In genomic region chr2:70528276-70528675, GRCh38 we compare ENCODE assay signal across 31 cellular contexts.
"Had no signal": no experiment of that assay in that cellular context is flagged by ENCODE, and none has a peak within 500 bp of the region (broad histone marks: within the 10 kb centered on the region; RNA-seq: fewer than 3 reads in every experiment).

No MANE protein-coding gene starts in this region.

- H3K9me3 Mint-ChIP-seq: activated CD4-positive, alpha-beta memory T cell treated with anti-CD3 and anti-CD28 coated beads for 36 hours; activated CD4-positive, alpha-beta T cell treated with anti-CD3 and anti-CD28 coated beads, Interleukin-2, amount 10 ng/mL, durations not matched to agents 24 days and 14 days; activated naive CD4-positive, alpha-beta T cell treated with anti-CD3 and anti-CD28 coated beads, Interleukin-2, amount 10 ng/mL, durations not matched to agents 7 days and 5 days; central memory CD8-positive, alpha-beta T cell; dendritic cell treated with granulocyte-macrophage colony-stimulating factor and Interleukin-4, amounts not matched to agents 40 ng/mL and 50 ng/mL, for 4 days; endodermal cell; T-helper 2 cell treated with Interferon-gamma antibody and Interleukin-4, amounts not matched to agents 5 μg/mL and 100 μg/mL, for 36 hours had no signal

- H3K27ac ChIP-seq: ascending aorta, brain microvascular endothelial cell, coronary artery, dorsolateral prefrontal cortex, esophagus squamous epithelium, gastroesophageal sphincter, heart right ventricle, hepatocyte had no signal

- H3K4me3 Mint-ChIP-seq: activated CD4-positive, alpha-beta memory T cell treated with anti-CD3 and anti-CD28 coated beads for 36 hours; activated CD4-positive, alpha-beta T cell treated with anti-CD3 and anti-CD28 coated beads for 36 hours; activated CD4-positive, alpha-beta T cell treated with anti-CD3 and anti-CD28 coated beads, Interleukin-2, amount 10 ng/mL, durations not matched to agents 24 days and 14 days; activated CD8-positive, alpha-beta memory T cell treated with anti-CD3 and anti-CD28 coated beads, Interleukin-2, amount 10 ng/mL, durations not matched to agents 7 days and 5 days; activated CD8-positive, alpha-beta T cell treated with anti-CD3 and anti-CD28 coated beads, Interleukin-2, amount 10 ng/mL, durations not matched to agents 7 days and 5 days; activated naive CD4-positive, alpha-beta T cell treated with anti-CD3 and anti-CD28 coated beads, Interleukin-2, amount 10 ng/mL, durations not matched to agents 7 days and 5 days; activated naive CD8-positive, alpha-beta T cell treated with anti-CD3 and anti-CD28 coated beads, Interleukin-2, amount 10 ng/mL, durations not matched to agents 7 days and 5 days; activated T-cell treated with anti-CD3 and anti-CD28 coated beads, Interleukin-2, amount 50 U/mL, for 72 hours; central memory CD8-positive, alpha-beta T cell; dendritic cell treated with granulocyte-macrophage colony-stimulating factor and Interleukin-4, amounts not matched to agents 40 ng/mL and 50 ng/mL, for 4 days; endodermal cell; T-helper 17 cell; T-helper 2 cell treated with Interferon-gamma antibody and Interleukin-4, amounts not matched to agents 5 μg/mL and 100 μg/mL, for 36 hours had no signal

- H3K36me3 Mint-ChIP-seq: activated CD4-positive, alpha-beta memory T cell treated with anti-CD3 and anti-CD28 coated beads for 36 hours; activated CD8-positive, alpha-beta memory T cell treated with anti-CD3 and anti-CD28 coated beads, Interleukin-2, amount 10 ng/mL, durations not matched to agents 7 days and 5 days; activated naive CD4-positive, alpha-beta T cell treated with anti-CD3 and anti-CD28 coated beads, Interleukin-2, amount 10 ng/mL, durations not matched to agents 7 days and 5 days had no signal

- H3K27ac Mint-ChIP-seq: activated CD4-positive, alpha-beta memory T cell treated with anti-CD3 and anti-CD28 coated beads for 36 hours; activated CD4-positive, alpha-beta T cell treated with anti-CD3 and anti-CD28 coated beads for 36 hours; activated CD4-positive, alpha-beta T cell treated with anti-CD3 and anti-CD28 coated beads, Interleukin-2, amount 10 ng/mL, durations not matched to agents 24 days and 14 days; activated CD8-positive, alpha-beta memory T cell treated with anti-CD3 and anti-CD28 coated beads, Interleukin-2, amount 10 ng/mL, durations not matched to agents 7 days and 5 days; activated CD8-positive, alpha-beta T cell treated with anti-CD3 and anti-CD28 coated beads, Interleukin-2, amount 10 ng/mL, durations not matched to agents 7 days and 5 days; activated naive CD4-positive, alpha-beta T cell treated with anti-CD3 and anti-CD28 coated beads, Interleukin-2, amount 10 ng/mL, durations not matched to agents 7 days and 5 days; activated naive CD4-positive, alpha-beta T cell treated with anti-CD3 and anti-CD28 coated beads, Interleukin-2, amount 50 U/mL, for 72 hours; activated naive CD8-positive, alpha-beta T cell treated with anti-CD3 and anti-CD28 coated beads, Interleukin-2, amount 10 ng/mL, durations not matched to agents 7 days and 5 days; activated T-cell treated with anti-CD3 and anti-CD28 coated beads, Interleukin-2, amount 50 U/mL, for 72 hours; dendritic cell treated with granulocyte-macrophage colony-stimulating factor and Interleukin-4, amounts not matched to agents 40 ng/mL and 50 ng/mL, for 4 days; endodermal cell; T-helper 2 cell treated with Interferon-gamma antibody and Interleukin-4, amounts not matched to agents 5 μg/mL and 100 μg/mL, for 36 hours had no signal

- ATAC-seq: activated CD4-positive, alpha-beta T cell treated with anti-CD3 and anti-CD28 coated beads for 36 hours; activated CD8-positive, alpha-beta memory T cell treated with anti-CD3 and anti-CD28 coated beads, Interleukin-2, amount 10 ng/mL, durations not matched to agents 7 days and 5 days; activated CD8-positive, alpha-beta T cell treated with anti-CD3 and anti-CD28 coated beads, Interleukin-2, amount 10 ng/mL, durations not matched to agents 7 days and 5 days; activated naive CD4-positive, alpha-beta T cell treated with anti-CD3 and anti-CD28 coated beads, Interleukin-2, amount 50 U/mL, for 72 hours; activated T-cell treated with anti-CD3 and anti-CD28 coated beads, Interleukin-2, amount 50 U/mL, for 72 hours; gastroesophageal sphincter; T-helper 17 cell had no signal

- H3K27me3 Mint-ChIP-seq: activated CD4-positive, alpha-beta memory T cell treated with anti-CD3 and anti-CD28 coated beads for 36 hours; activated CD4-positive, alpha-beta T cell treated with anti-CD3 and anti-CD28 coated beads for 36 hours; central memory CD8-positive, alpha-beta T cell; dendritic cell treated with granulocyte-macrophage colony-stimulating factor and Interleukin-4, amounts not matched to agents 40 ng/mL and 50 ng/mL, for 4 days had no signal

- DNase-seq: activated CD4-positive, alpha-beta memory T cell treated with anti-CD3 and anti-CD28 coated beads for 36 hours; activated CD4-positive, alpha-beta T cell treated with anti-CD3 and anti-CD28 coated beads for 36 hours; activated CD4-positive, alpha-beta T cell treated with anti-CD3 and anti-CD28 coated beads, Interleukin-2, amount 10 ng/mL, durations not matched to agents 24 days and 14 days; activated CD4-positive, CD25-positive, alpha-beta regulatory T cell; activated CD4-positive, CD25-positive, alpha-beta regulatory T cell treated with anti-CD3 and anti-CD28 coated beads, Interleukin-2, amount 50 U/mL, for 72 hours; activated CD8-positive, alpha-beta memory T cell treated with anti-CD3 and anti-CD28 coated beads, Interleukin-2, amount 10 ng/mL, durations not matched to agents 7 days and 5 days; activated CD8-positive, alpha-beta memory T cell treated with anti-CD3 and anti-CD28 coated beads, Interleukin-2, amount 50 U/mL, for 4 hours; activated CD8-positive, alpha-beta T cell treated with anti-CD3 and anti-CD28 coated beads, Interleukin-2, amount 10 ng/mL, durations not matched to agents 7 days and 5 days; activated gamma-delta T cell; activated naive CD4-positive, alpha-beta T cell; activated naive CD4-positive, alpha-beta T cell treated with anti-CD3 and anti-CD28 coated beads, Interleukin-2, amount 10 ng/mL, durations not matched to agents 7 days and 5 days; activated naive CD8-positive, alpha-beta T cell treated with anti-CD3 and anti-CD28 coated beads, Interleukin-2, amount 10 ng/mL, durations not matched to agents 7 days and 5 days; activated T-cell treated with anti-CD3 and anti-CD28 coated beads, Interleukin-2, amount 50 U/mL, for 1 hour; activated T-cell treated with anti-CD3 and anti-CD28 coated beads, Interleukin-2, amount 50 U/mL, for 72 hours; brain microvascular endothelial cell; dorsolateral prefrontal cortex; effector memory CD4-positive, alpha-beta T cell; endodermal cell; erythroblast; esophagus squamous epithelium; foreskin melanocyte; heart right ventricle; T-helper 17 cell had no signal
